ENCODE assay signal across 1 cellular context in the genomic region with DNA sequence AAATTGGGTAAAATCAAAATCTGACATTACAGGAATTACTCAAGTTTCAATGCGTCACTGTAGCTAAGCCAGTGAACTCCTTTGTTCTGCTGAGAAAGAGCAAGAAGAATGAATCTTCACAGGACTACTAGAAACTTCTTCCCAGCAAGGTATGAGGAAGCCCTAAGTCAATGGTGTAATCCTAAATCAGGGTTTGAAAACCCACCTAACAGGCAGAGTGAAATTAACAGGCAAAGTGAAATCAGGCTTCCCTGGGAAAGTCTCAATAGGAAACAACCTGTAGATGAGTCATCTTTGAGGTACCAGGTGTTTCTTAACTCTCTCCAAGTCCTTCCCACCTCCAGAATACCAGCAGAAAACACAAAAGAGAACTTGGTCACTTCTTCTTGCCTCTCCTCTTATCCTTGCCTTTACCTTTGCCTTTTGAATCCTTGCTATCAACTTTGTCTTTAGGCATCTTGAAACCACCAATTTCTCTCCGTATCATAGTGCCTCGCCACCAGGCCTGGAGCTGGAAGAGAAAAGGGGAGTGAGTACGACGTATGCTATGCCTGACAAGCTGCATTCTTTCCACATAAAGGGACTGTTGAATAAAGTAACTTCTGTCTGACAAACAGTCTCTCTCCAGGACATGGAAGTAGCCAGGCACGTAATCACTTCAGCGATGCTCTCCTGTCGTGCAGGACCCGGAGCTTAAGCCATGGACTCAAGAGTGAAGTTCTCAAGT.
TF ChIP-seq lines count a peak whose summit lies in the region.

No MANE protein-coding gene starts in this region.

TF ChIP-seq in GM23338, 12 proteins besides CTCF, POLR2A, EP300 and RAD21 (continued from another document):
- TF ChIP-seq NANOG (IDR thresholded peaks at IDR 0.05; ENCODE audit: borderline replicate concordance): no peak
- no peak for TF ChIP-seq JUNB (IDR thresholded peaks at IDR 0.05; ENCODE audit: unreplicated experiment)
- TF ChIP-seq, protein P1, sequence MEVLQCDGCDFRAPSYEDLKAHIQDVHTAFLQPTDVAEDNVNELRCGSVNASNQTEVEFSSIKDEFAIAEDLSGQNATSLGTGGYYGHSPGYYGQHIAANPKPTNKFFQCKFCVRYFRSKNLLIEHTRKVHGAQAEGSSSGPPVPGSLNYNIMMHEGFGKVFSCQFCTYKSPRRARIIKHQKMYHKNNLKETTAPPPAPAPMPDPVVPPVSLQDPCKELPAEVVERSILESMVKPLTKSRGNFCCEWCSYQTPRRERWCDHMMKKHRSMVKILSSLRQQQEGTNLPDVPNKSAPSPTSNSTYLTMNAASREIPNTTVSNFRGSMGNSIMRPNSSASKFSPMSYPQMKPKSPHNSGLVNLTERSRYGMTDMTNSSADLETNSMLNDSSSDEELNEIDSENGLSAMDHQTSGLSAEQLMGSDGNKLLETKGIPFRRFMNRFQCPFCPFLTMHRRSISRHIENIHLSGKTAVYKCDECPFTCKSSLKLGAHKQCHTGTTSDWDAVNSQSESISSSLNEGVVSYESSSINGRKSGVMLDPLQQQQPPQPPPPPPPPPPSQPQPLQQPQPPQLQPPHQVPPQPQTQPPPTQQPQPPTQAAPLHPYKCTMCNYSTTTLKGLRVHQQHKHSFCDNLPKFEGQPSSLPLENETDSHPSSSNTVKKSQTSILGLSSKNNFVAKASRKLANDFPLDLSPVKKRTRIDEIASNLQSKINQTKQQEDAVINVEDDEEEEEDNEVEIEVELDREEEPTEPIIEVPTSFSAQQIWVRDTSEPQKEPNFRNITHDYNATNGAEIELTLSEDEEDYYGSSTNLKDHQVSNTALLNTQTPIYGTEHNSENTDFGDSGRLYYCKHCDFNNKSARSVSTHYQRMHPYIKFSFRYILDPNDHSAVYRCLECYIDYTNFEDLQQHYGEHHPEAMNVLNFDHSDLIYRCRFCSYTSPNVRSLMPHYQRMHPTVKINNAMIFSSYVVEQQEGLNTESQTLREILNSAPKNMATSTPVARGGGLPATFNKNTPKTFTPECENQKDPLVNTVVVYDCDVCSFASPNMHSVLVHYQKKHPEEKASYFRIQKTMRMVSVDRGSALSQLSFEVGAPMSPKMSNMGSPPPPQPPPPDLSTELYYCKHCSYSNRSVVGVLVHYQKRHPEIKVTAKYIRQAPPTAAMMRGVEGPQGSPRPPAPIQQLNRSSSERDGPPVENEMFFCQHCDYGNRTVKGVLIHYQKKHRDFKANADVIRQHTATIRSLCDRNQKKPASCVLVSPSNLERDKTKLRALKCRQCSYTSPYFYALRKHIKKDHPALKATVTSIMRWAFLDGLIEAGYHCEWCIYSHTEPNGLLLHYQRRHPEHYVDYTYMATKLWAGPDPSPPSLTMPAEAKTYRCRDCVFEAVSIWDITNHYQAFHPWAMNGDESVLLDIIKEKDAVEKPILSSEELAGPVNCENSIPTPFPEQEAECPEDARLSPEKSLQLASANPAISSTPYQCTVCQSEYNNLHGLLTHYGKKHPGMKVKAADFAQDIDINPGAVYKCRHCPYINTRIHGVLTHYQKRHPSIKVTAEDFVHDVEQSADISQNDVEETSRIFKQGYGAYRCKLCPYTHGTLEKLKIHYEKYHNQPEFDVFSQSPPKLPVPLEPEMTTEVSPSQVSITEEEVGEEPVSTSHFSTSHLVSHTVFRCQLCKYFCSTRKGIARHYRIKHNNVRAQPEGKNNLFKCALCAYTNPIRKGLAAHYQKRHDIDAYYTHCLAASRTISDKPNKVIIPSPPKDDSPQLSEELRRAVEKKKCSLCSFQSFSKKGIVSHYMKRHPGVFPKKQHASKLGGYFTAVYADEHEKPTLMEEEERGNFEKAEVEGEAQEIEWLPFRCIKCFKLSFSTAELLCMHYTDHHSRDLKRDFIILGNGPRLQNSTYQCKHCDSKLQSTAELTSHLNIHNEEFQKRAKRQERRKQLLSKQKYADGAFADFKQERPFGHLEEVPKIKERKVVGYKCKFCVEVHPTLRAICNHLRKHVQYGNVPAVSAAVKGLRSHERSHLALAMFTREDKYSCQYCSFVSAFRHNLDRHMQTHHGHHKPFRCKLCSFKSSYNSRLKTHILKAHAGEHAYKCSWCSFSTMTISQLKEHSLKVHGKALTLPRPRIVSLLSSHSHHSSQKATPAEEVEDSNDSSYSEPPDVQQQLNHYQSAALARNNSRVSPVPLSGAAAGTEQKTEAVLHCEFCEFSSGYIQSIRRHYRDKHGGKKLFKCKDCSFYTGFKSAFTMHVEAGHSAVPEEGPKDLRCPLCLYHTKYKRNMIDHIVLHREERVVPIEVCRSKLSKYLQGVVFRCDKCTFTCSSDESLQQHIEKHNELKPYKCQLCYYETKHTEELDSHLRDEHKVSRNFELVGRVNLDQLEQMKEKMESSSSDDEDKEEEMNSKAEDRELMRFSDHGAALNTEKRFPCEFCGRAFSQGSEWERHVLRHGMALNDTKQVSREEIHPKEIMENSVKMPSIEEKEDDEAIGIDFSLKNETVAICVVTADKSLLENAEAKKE (CRISPR knock-in tag; IDR thresholded peaks at IDR 0.05): no peak
- TF ChIP-seq CREB1 (CRISPR knock-in tag; IDR thresholded peaks at IDR 0.05; ENCODE audit: low read depth): no peak
